Comparison of ENCODE assay signal across 26 cellular contexts in the genomic region with DNA sequence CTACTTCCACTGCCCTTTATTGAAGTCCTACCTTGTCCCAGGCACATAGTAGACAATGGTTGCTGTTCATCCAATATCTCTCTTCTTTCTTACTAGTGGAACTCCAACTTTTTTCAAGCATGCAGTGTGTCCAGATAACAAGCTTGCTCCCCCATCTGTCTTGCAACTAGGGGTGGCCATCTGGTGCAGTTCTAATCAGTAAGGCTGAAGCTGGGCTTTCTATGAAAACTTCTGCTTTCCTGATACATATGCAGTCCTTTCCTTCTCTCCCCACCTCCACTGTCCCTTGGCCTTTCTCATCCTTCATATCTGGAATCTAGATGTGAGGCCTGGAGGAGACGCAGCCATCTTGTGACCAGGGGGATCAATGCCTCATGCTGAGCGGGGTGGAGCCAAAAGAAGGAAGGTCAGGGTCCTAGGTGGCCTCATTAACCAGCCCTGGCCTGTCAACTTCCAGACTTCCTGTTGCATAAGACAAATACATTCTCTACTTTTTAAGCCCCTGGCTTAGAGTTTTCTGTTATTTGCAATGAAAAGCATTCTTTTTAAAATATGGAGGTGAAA.
"Had no signal": no experiment of that assay in that cellular context is flagged by ENCODE, and none has a peak within 500 bp of the region (broad histone marks: within the 10 kb centered on the region; RNA-seq: fewer than 3 reads in every experiment).

No MANE protein-coding gene starts in this region.

- H3K27me3 ChIP-seq: ascending aorta, body of pancreas, Peyer's patch, SJSA1 had no signal

- DNase-seq: activated B cell treated with CpG ODN at 0.5 μM for 24 hours; activated CD4-positive, alpha-beta T cell treated with anti-CD3 and anti-CD28 coated beads for 1 hour; activated CD4-positive, alpha-beta T cell treated with anti-CD3 and anti-CD28 coated beads, Interleukin-2, amount 10 ng/mL, durations not matched to agents 24 days and 14 days; activated CD4-positive, alpha-beta T cell treated with anti-CD3 and anti-CD28 coated beads, Interleukin-2, amount 50 U/mL, for 48 hours; activated effector memory CD4-positive, alpha-beta T cell treated with anti-CD3 and anti-CD28 coated beads, Interleukin-2, amount 50 U/mL, for 16 hours; activated naive CD4-positive, alpha-beta T cell treated with Interleukin-2 at 50 U/mL for 16 hours; activated naive CD8-positive, alpha-beta T cell treated with anti-CD3 and anti-CD28 coated beads, Interleukin-2, amount 50 U/mL, for 24 hours; activated T-cell treated with anti-CD3 and anti-CD28 coated beads, Interleukin-2, amount 50 U/mL, for 4 hours; amniotic stem cell; body of pancreas; central memory CD4-positive, alpha-beta T cell; KG1; MV-4-11; NCI-H1105; NCI-H1436; NCI-H1694 treated with DMSO at 0.1 percent for 48 hours; NCI-H2029 treated with DMSO at 0.1 percent for 48 hours; NCI-H345; NCI-H510A; Peyer's patch; SHP77; SW 1271 had no signal

- H3K4me3 ChIP-seq: ascending aorta, body of pancreas, Peyer's patch, SJSA1 had no signal

- H3K27ac ChIP-seq: ascending aorta, body of pancreas, Peyer's patch, SJSA1 had no signal

- H3K9me3 ChIP-seq: ascending aorta, body of pancreas, Peyer's patch, SJSA1 had no signal

- ATAC-seq: activated naive CD4-positive, alpha-beta T cell treated with anti-CD3 and anti-CD28 coated beads, Interleukin-2, amount 50 U/mL, for 72 hours; activated naive CD8-positive, alpha-beta T cell treated with anti-CD3 and anti-CD28 coated beads, Interleukin-2, amount 50 U/mL, for 24 hours; activated T-cell treated with anti-CD3 and anti-CD28 coated beads, Interleukin-2, amount 50 U/mL, for 4 hours; body of pancreas; SK-N-SH treated with all-trans-retinoic acid at 6 μM for 48 hours had no signal

- H3K4me1 ChIP-seq: ascending aorta, body of pancreas, Peyer's patch, SJSA1 had no signal

- H3K36me3 ChIP-seq: ascending aorta, Peyer's patch, SJSA1 had no signal
